14 cellular contexts compared by ENCODE assay signal in genomic region chr14:89576132-89576923, GRCh38.
DNase-seq lines count a peak whose midpoint lies in the region; ATAC-seq and TF ChIP-seq lines count a peak whose summit lies in the region.
"Had no signal": no experiment of that assay in that cellular context is flagged by ENCODE, and none has a peak within 500 bp of the region (broad histone marks: within the 10 kb centered on the region; RNA-seq: fewer than 3 reads in every experiment).

No MANE protein-coding gene starts in this region.

- peak overlapping the region; percentile 13 to 73 for H3K27ac ChIP-seq in coronary artery
- H3K27ac ChIP-seq: HL-60 had no signal

- DNase-seq in ELF-1 (ENCODE audit: low read depth, low spot score), result peak; percentile 54
- peak; percentile 31 for DNase-seq in NCI-H2196 (lab: John Stamatoyannopoulos, UW; ENCODE audit: unreplicated experiment)
- no peak for DNase-seq in coronary artery (ENCODE audit: low spot score)
- DNase-seq in T-helper 9 cell, result no peak
- no peak for DNase-seq in AG08396 (ENCODE audit: low spot score)
- no peak for DNase-seq in SKM-1 treated with dmso at 0.1 percent for 144 hours (lab: John Stamatoyannopoulos, UW; ENCODE audit: unreplicated experiment)
- DNase-seq: activated CD4-positive, alpha-beta T cell treated with anti-CD3 and anti-CD28 coated beads, Interleukin-2, amount 10 ng/mL, durations not matched to agents 24 days and 14 days; amniotic stem cell; dermis blood vessel endothelial cell; islet precursor cell; NCI-H345 had no signal

- H3K27ac Mint-ChIP-seq in nephron, result peak overlapping the region; percentile 21 to 68 (median 50)
- H3K27ac Mint-ChIP-seq: activated CD4-positive, alpha-beta T cell treated with anti-CD3 and anti-CD28 coated beads, Interleukin-2, amount 10 ng/mL, durations not matched to agents 24 days and 14 days had no signal

- peaks cover 5% of the 10 kb centered on the region for H3K36me3 Mint-ChIP-seq in nephron (ENCODE audit: low read depth)

- H3K9me3 Mint-ChIP-seq in nephron, result no peaks in the 10 kb centered on the region
- H3K9me3 Mint-ChIP-seq: activated CD4-positive, alpha-beta T cell treated with anti-CD3 and anti-CD28 coated beads, Interleukin-2, amount 10 ng/mL, durations not matched to agents 24 days and 14 days had no signal

- TF ChIP-seq CTCF in coronary artery (IDR thresholded peaks at IDR 0.05), result no peak
- no peak for TF ChIP-seq CTCF in nephron (IDR thresholded peaks at IDR 0.05; ENCODE audit: unreplicated experiment in 3 of 3)

- H3K4me1 Mint-ChIP-seq in nephron, result peaks cover 42% of the 10 kb centered on the region

- peak overlapping the region in 2 of 3 experiments; percentile 16 to 62 for H3K4me3 Mint-ChIP-seq in nephron
- H3K4me3 Mint-ChIP-seq: activated CD4-positive, alpha-beta T cell treated with anti-CD3 and anti-CD28 coated beads, Interleukin-2, amount 10 ng/mL, durations not matched to agents 24 days and 14 days had no signal

- no peak for ATAC-seq in HG03571 (IDR thresholded peaks at IDR 0.05; ENCODE audit: unreplicated experiment)

- H3K27me3 Mint-ChIP-seq in nephron (ENCODE audit: low read depth), result peaks cover 8% of the 10 kb centered on the region
- H3K27me3 Mint-ChIP-seq: activated CD4-positive, alpha-beta T cell treated with anti-CD3 and anti-CD28 coated beads, Interleukin-2, amount 10 ng/mL, durations not matched to agents 24 days and 14 days had no signal

- peak overlapping the region; percentile 56 for H3K4me3 ChIP-seq in coronary artery

Comparison
In these comparisons a context has a peak if more than half of its experiments do, and no peak if none do; other contexts are left out.
1. DNase-seq: peak in ELF-1 (single experiment) and NCI-H2196 (single experiment); none in coronary artery (single experiment), T-helper 9 cell (single experiment), AG08396 (single experiment) and SKM-1 treated with dmso at 0.1 percent for 144 hours (single experiment).